In genomic region chr9:121353246-121353975, GRCh38 we compare ENCODE assay signal across 10 cellular contexts. TPM values are rescaled to one million over a fixed set of nuclear protein-coding genes. Genes with fewer than 3 reads are reported as not detected.
DNase-seq lines count a peak whose midpoint lies in the region; ATAC-seq and TF ChIP-seq lines count a peak whose summit lies in the region.
"Had no signal": no experiment of that assay in that cellular context is flagged by ENCODE, and none has a peak within 500 bp of the region (broad histone marks: within the 10 kb centered on the region; RNA-seq: fewer than 3 reads in every experiment).

No MANE protein-coding gene starts in this region.

- no peak overlapping the region for H3K4me3 ChIP-seq in upper lobe of right lung

- intact Hi-C loops in upper lobe of right lung (cut with DNase I) = no loop called here

- H3K27ac ChIP-seq in upper lobe of right lung = peak overlapping the region; percentile 51
- H3K27ac ChIP-seq: 22Rv1 had no signal

- peak overlapping the region; percentile 61 for H3K4me3 Mint-ChIP-seq in memory B cell
- H3K4me3 Mint-ChIP-seq in progenitor cell of endocrine pancreas (ENCODE audit: low read depth) = no peak overlapping the region

- H3K4me1 Mint-ChIP-seq in memory B cell (peaks cover 7% of the 10 kb centered on the region), progenitor cell of endocrine pancreas (ENCODE audit: low read depth) (peaks cover 1% of the 10 kb centered on the region)

- H3K9me3 Mint-ChIP-seq in memory B cell (no peaks in the 10 kb centered on the region), progenitor cell of endocrine pancreas (ENCODE audit: low read depth) (no peaks in the 10 kb centered on the region)

- H3K36me3 Mint-ChIP-seq in memory B cell (peaks cover 3% of the 10 kb centered on the region), progenitor cell of endocrine pancreas (ENCODE audit: insufficient read depth) (no peaks in the 10 kb centered on the region)

- no peaks in the 10 kb centered on the region for H3K27me3 ChIP-seq in upper lobe of right lung

- ATAC-seq in HG03103 (IDR thresholded peaks at IDR 0.05; ENCODE audit: low read depth, unreplicated experiment) = peak; percentile 87
- peak; percentile 82 for ATAC-seq in memory B cell (ENCODE audit: low read depth)
- peak; percentile 76 for ATAC-seq in upper lobe of right lung
- ATAC-seq: Panc1 had no signal

- peaks cover 96% of the 10 kb centered on the region for H3K4me1 ChIP-seq in upper lobe of right lung

- H3K27me3 Mint-ChIP-seq in memory B cell (no peaks in the 10 kb centered on the region), progenitor cell of endocrine pancreas (no peaks in the 10 kb centered on the region)

- peak; percentile 71 for DNase-seq in NK-92 treated with Interleukin-12 subunit alpha and Interleukin-12 subunit beta, amount 100 ng/mL, for 24 hours (lab: John Stamatoyannopoulos, UW)
- no peak for DNase-seq in NK-92 (lab: John Stamatoyannopoulos, UW; ENCODE audit: unreplicated experiment)
- peak; percentile 50 to 54 for DNase-seq in activated CD8-positive, alpha-beta memory T cell treated with anti-CD3 and anti-CD28 coated beads for 4 hours (ENCODE audit: low read depth in 2 of 2)
- DNase-seq in memory B cell (ENCODE audit: low spot score in 2 of 2) = no peak
- no peak for DNase-seq in upper lobe of right lung
- DNase-seq in NCI-H1417 (lab: John Stamatoyannopoulos, UW) = no peak
- no peak for DNase-seq in progenitor cell of endocrine pancreas (ENCODE audit: low spot score, unreplicated experiment)

- TF ChIP-seq CTCF in upper lobe of right lung (IDR thresholded peaks at IDR 0.05) (no peak), progenitor cell of endocrine pancreas (IDR thresholded peaks at IDR 0.05; ENCODE audit: unreplicated experiment) (no peak)

- H3K36me3 ChIP-seq in upper lobe of right lung = peaks cover 75% of the 10 kb centered on the region

- no peaks in the 10 kb centered on the region for H3K9me3 ChIP-seq in upper lobe of right lung

- H3K27ac Mint-ChIP-seq in memory B cell = no peak overlapping the region
- no peak overlapping the region for H3K27ac Mint-ChIP-seq in progenitor cell of endocrine pancreas

RNA-seq across cellular contexts. Expression of gene STOM, which starts 16.6 kb away (rescaled TPM):
- 595 TPM for total RNA-seq in upper lobe of right lung
- total RNA-seq in progenitor cell of endocrine pancreas = 11.0 and 14.4 TPM in 2 replicates

Comparison
In these comparisons a context has a peak if more than half of its experiments do, and no peak if none do; other contexts are left out.
1. DNase-seq: peak in NK-92 treated with Interleukin-12 subunit alpha and Interleukin-12 subunit beta, amount 100 ng/mL, for 24 hours (single experiment) and activated CD8-positive, alpha-beta memory T cell treated with anti-CD3 and anti-CD28 coated beads for 4 hours (2 of 2); none in NK-92 (single experiment), memory B cell (0 of 2), upper lobe of right lung (single experiment), NCI-H1417 (0 of 3) and progenitor cell of endocrine pancreas (single experiment).
2. RNA of gene STOM, which starts 16.6 kb away (total RNA-seq): 595 TPM in upper lobe of right lung (single experiment); 11.0 to 14.4 TPM in progenitor cell of endocrine pancreas; every median in the first group is over 10 times any median in the second.
3. Peak in every context shown above with its lines, with median percentiles within 50 percentile points of each other: ATAC-seq.